ENCODE assay signal across 8 cellular contexts in the genomic region with DNA sequence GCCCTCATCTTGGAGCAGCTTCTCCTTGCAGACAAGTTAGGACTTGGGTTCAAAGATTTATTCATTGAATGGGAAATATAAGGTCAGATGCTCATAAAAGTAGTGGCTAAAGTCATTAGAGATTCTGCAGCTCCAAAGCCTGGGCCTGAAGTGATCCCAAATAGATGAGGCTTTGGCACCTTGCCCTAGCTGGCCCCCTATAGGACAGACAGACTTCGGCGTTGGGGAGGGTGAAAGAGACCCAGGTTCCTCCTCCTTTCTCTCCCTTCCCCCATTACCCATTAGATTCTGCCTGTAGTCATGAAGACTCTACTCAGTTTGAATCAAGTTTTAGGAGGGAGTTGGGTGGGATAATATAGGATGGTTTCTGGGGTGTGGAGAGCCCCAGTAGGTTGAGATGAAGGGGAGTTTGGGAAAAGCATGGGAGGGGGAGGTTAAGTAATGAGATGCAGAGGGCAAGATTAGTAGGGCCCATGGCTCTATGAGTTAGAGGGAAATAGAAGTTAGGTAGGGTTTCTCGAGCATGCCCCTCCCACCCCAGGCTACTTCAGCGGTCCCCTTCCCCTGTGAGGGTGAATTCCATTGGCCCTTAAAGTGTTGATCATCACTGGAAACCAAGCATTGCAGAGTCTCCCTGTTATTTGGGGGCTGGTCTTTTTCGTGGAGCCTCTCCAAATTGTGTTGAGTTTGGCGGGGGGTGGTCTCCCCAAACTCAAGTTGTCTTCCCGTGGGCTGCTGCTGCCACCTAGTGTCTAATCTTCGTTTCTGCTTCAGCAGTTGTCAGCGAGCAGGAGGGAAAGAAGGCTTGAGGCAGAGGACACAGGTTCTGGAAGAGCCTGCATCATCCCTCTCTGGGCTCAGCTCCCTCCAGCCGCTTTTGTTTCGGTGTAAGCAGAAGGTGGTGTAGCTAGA. TPM values are rescaled to one million over a fixed set of nuclear protein-coding genes. Genes with fewer than 3 reads are reported as not detected.
DNase-seq lines count a peak whose midpoint lies in the region; ATAC-seq and TF ChIP-seq lines count a peak whose summit lies in the region.

No MANE protein-coding gene starts in this region.

- no peak for TF ChIP-seq POLR2A in sigmoid colon (IDR thresholded peaks at IDR 0.05)

- no peak overlapping the region for H3K4me3 ChIP-seq in Jurkat, Clone E6-1 (ENCODE audit: low read length)
- H3K4me3 ChIP-seq in sigmoid colon (no peak overlapping the region), aorta (ENCODE audit: low read length in 2 of 2) (no peak overlapping the region)

- peaks cover 1% of the 10 kb centered on the region for H3K9me3 Mint-ChIP-seq in glutamatergic neuron (ENCODE audit: unreplicated experiment)

- H3K27me3 Mint-ChIP-seq in glutamatergic neuron (ENCODE audit: unreplicated experiment) = peaks cover 12% of the 10 kb centered on the region

- no peak for TF ChIP-seq EP300 in sigmoid colon (IDR thresholded peaks at IDR 0.05)

- H3K9me3 ChIP-seq in sigmoid colon (no peaks in the 10 kb centered on the region), aorta (ENCODE audit: control insufficient read depth, low read length) (no peaks in the 10 kb centered on the region)

- CTCF ChIA-PET in RWPE1 (lab: Yijun Ruan, JAX) = interaction anchor here (0.5 to 8.1 kb wide), 20 partner anchors 16 to 677 kb away, joined by 3 to 67 read pairs (median 3); a partner anchor contains a TSS

- POLR2A ChIA-PET in RWPE1 (lab: Yijun Ruan, JAX; ENCODE audit: low non-redundant PET) = no interaction called here

- H3K4me1 ChIP-seq in sigmoid colon (peaks cover 0 to 33% (median 23%) of the 10 kb centered on the region in 4 donors), aorta (ENCODE audit: control insufficient read depth in 1 of 2, insufficient read depth in 2 of 2, low read length in 2 of 2) (no peaks in the 10 kb centered on the region)

- no peak overlapping the region for H3K4me3 Mint-ChIP-seq in glutamatergic neuron (ENCODE audit: unreplicated experiment)

- no peaks in the 10 kb centered on the region for H3K36me3 ChIP-seq in sigmoid colon
- no peaks in the 10 kb centered on the region for H3K36me3 ChIP-seq in aorta (ENCODE audit: control insufficient read depth in 1 of 2, insufficient read depth in 2 of 2, low read length in 1 of 2)

- DNase-seq in DMS 273 treated with DMSO at 0.1 percent for 48 hours (lab: John Stamatoyannopoulos, UW) = peak; percentile 36
- DNase-seq in Jurkat, Clone E6-1 (ENCODE audit: low read depth, low spot score) = peak; percentile 70
- DNase-seq in RWPE1 (ENCODE audit: low spot score) = peak; percentile 42
- DNase-seq in activated naive CD4-positive, alpha-beta T cell (lab: John Stamatoyannopoulos, UW) = peak in 3 of 4 experiments; percentile 21 to 56 (median 29)
- peak; percentile 64 for DNase-seq in glutamatergic neuron
- DNase-seq in sigmoid colon = no peak
- no peak for DNase-seq in mesenteric fat pad (ENCODE audit: low spot score)
- DNase-seq in aorta = no peak

- no peak for ATAC-seq in aorta (ENCODE audit: low FRiP score)

- TF ChIP-seq CTCF in RWPE1 (conservative IDR thresholded peaks at IDR 0.05; ENCODE audit: low read depth) (peak; percentile 84), glutamatergic neuron (IDR thresholded peaks at IDR 0.05; ENCODE audit: partially characterized antibody, unreplicated experiment) (peak; percentile 74), sigmoid colon (IDR thresholded peaks at IDR 0.05) (peak; percentile 85 to 95 (median 88))

- no peaks in the 10 kb centered on the region for H3K36me3 Mint-ChIP-seq in glutamatergic neuron (ENCODE audit: unreplicated experiment)

- no peak overlapping the region for H3K27ac Mint-ChIP-seq in glutamatergic neuron (ENCODE audit: unreplicated experiment)

- H3K27me3 ChIP-seq in sigmoid colon (no peaks in the 10 kb centered on the region), aorta (ENCODE audit: control insufficient read depth in 1 of 2, insufficient read depth in 2 of 2, low read length in 1 of 2) (no peaks in the 10 kb centered on the region)

- WGBS in sigmoid colon, 2 donors = 15 to 16% methylated on average over 11 of the region's 11 CpGs
- WGBS in aorta, 2 donors = 14 to 18% methylated on average over 11 of the region's 11 CpGs

- peaks cover 26% of the 10 kb centered on the region for H3K4me1 Mint-ChIP-seq in glutamatergic neuron (ENCODE audit: low read depth, unreplicated experiment)

- H3K27ac ChIP-seq in RWPE1 (peak overlapping the region; percentile 93), sigmoid colon (no peak overlapping the region), aorta (ENCODE audit: low read depth in 1 of 2, low read length in 2 of 2) (no peak overlapping the region)

- intact Hi-C loops in sigmoid colon (cut with DNase I) (loop anchor here (1.0 to 10.0 kb wide), 4 partner anchors 50 to 309 kb away; a partner anchor contains a TSS), aorta (cut with DNase I) (loop anchor here (1.0 to 10.0 kb wide), 6 partner anchors 41 to 309 kb away; a partner anchor contains a TSS)

RNA-seq across cellular contexts. Expression of a gene that starts 2.1 kb away (rescaled TPM):
- polyA plus RNA-seq in Jurkat, Clone E6-1 (2012; ENCODE audit: insufficient read depth, insufficient read length) = 14.8 TPM
- total RNA-seq in glutamatergic neuron (ENCODE audit: unreplicated experiment) (131 TPM), sigmoid colon (10 to 100 TPM; 10.9 to 34.1 (median 14.3) TPM), mesenteric fat pad (28.5 TPM), aorta (10 to 100 TPM; 63.5 to 89.1 TPM)
- polyA plus RNA-seq in sigmoid colon (10 to 100 TPM in 1 of 3 donors, 1 to 10 TPM in 2; 1.8 to 17.4 (median 2.1) TPM), aorta (10 to 100 TPM in 1 of 2 donors, 1 to 10 TPM in 1; 7.8 to 23.9 TPM)

RNA-seq across cellular contexts. Expression of a gene that starts 28.9 kb away (rescaled TPM):
- 0.49 TPM for polyA plus RNA-seq in Jurkat, Clone E6-1 (2012; ENCODE audit: insufficient read depth, insufficient read length)
- not detected for total RNA-seq in glutamatergic neuron (ENCODE audit: unreplicated experiment)
- total RNA-seq in sigmoid colon = 10 to 100 TPM in 1 of 4 donors, 1 to 10 TPM in 3; 6.6 to 11.4 (median 8.0) TPM
- polyA plus RNA-seq in sigmoid colon = 10 to 100 TPM in 1 of 3 donors, 1 to 10 TPM in 2; 3.0 to 14.4 (median 5.1) TPM
- 49.7 TPM for total RNA-seq in mesenteric fat pad
- 10 to 100 TPM; 12.1 to 21.7 TPM for total RNA-seq in aorta
- polyA plus RNA-seq in aorta = 10 to 100 TPM in 1 of 2 donors, 1 to 10 TPM in 1; 2.8 to 12.1 TPM

Comparison
In these comparisons a context has a peak if more than half of its experiments do, and no peak if none do; other contexts are left out.
1. DNase-seq: peak in DMS 273 treated with DMSO at 0.1 percent for 48 hours (single experiment), Jurkat, Clone E6-1 (single experiment), RWPE1 (single experiment), activated naive CD4-positive, alpha-beta T cell (3 of 4) and glutamatergic neuron (single experiment); none in sigmoid colon (single experiment), mesenteric fat pad (single experiment) and aorta (0 of 2).
2. Peak in every context shown above with its lines, with median percentiles within 50 percentile points of each other: CTCF ChIP-seq.